38 cellular contexts compared by ENCODE assay signal in the genomic region with DNA sequence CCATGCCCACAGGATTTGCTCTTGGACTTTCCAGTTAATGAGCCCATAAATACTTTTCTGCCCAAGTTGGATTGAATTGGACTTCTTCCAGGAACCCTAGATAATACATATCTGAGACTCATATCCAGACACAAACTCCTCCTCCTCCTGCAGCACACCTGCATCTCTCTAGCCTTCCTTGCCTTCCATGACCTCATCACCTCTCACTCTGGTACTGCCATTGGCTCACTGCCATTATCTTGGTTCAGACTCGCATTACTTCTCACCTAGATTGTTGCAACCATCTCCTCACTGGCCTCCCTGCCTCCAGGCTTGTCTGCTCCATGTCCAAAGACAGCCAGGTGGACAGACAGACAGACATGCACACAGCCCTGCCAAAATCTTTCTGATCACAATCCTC. TPM values are rescaled to one million over a fixed set of nuclear protein-coding genes. Genes with fewer than 3 reads are reported as not detected.
DNase-seq lines count a peak whose midpoint lies in the region; ATAC-seq, FAIRE-seq and TF ChIP-seq lines count a peak whose summit lies in the region.
"Had no signal": no experiment of that assay in that cellular context is flagged by ENCODE, and none has a peak within 500 bp of the region (broad histone marks: within the 10 kb centered on the region; RNA-seq: fewer than 3 reads in every experiment).

No MANE protein-coding gene starts in this region.

- no peaks in the 10 kb centered on the region for H3K36me3 Mint-ChIP-seq in MCF 10A (ENCODE audit: insufficient read depth, unreplicated experiment)
- H3K36me3 Mint-ChIP-seq: CD14-positive monocyte; CD4-positive, alpha-beta memory T cell; CD4-positive, CD25-positive, alpha-beta regulatory T cell; CD8-positive, alpha-beta T cell had no signal

- H3K4me2 ChIP-seq in mammary epithelial cell (ENCODE audit: insufficient read depth, low read depth, low read length), result no peak overlapping the region
- H3K4me2 ChIP-seq in HepG2 (ENCODE audit: low read depth, low read length), result no peak overlapping the region
- H3K4me2 ChIP-seq in K562 (ENCODE audit: insufficient read depth, low read length), result no peak overlapping the region
- no peak overlapping the region for H3K4me2 ChIP-seq in neuronal stem cell (ENCODE audit: insufficient read depth, low read length, poor library complexity, severe bottlenecking)
- H3K4me2 ChIP-seq: A549; BLaER1; BLaER1 treated with 17β-estradiol and CSF1 and Interleukin-3, amounts not matched to agents 10 nM and 100 nM had no signal

- no peaks in the 10 kb centered on the region for H3K9me1 ChIP-seq in K562 (ENCODE audit: control insufficient read depth, insufficient read depth, low read length)

- no peaks in the 10 kb centered on the region for H3K9me3 Mint-ChIP-seq in MCF 10A (ENCODE audit: unreplicated experiment)
- H3K9me3 Mint-ChIP-seq: CD4-positive, alpha-beta T cell had no signal

- POLR2A ChIA-PET in MCF 10A (lab: Yijun Ruan, JAX), result no interaction called here
- POLR2A ChIA-PET in HepG2 (lab: Yijun Ruan, JAX), result no interaction called here
- POLR2A ChIA-PET in K562 (lab: Yijun Ruan, JAX), result no interaction called here

- H2BK15ac ChIP-seq in neuronal stem cell (ENCODE audit: low read length), result no peak overlapping the region

- intact Hi-C loops in MCF 10A (cut with micrococcal nuclease) (no loop called here), mammary epithelial cell (cut with micrococcal nuclease) (no loop called here), HepG2 (cut with micrococcal nuclease; ENCODE audit: unreplicated experiment) (no loop called here), right lobe of liver (cut with DNase I) (no loop called here), K562 (cut with micrococcal nuclease) (no loop called here), gastrocnemius medialis (cut with DNase I; ENCODE audit: low total_unique reads) (no loop called here)

- 18% methylated on average over 1 of the region's 1 CpG for WGBS in mammary epithelial cell (ENCODE audit: low coverage, missing lambda C conversion rate)
- 3% methylated on average over 1 of the region's 1 CpG for WGBS in HepG2 (ENCODE audit: low lambda C conversion rate)
- 89% methylated on average over 1 of the region's 1 CpG for WGBS in right lobe of liver (ENCODE audit: insufficient coverage, low coverage, low lambda C conversion rate, missing lambda C conversion rate)
- whole genome bisulfite sequencing in K562 (ENCODE audit: insufficient coverage, low coverage, missing lambda C conversion rate), result 0% methylated on average over 1 of the region's 1 CpG
- WGBS in neuronal stem cell (ENCODE audit: extremely low coverage in 2 of 2, insufficient read length in 2 of 2, insufficient replicate concordance in 1 of 2), 2 donors, result no CpG with 5 or more reads among the region's 1 CpG

- no peaks in the 10 kb centered on the region for H4K20me1 ChIP-seq in mammary epithelial cell (ENCODE audit: insufficient read depth, low read length)
- no peaks in the 10 kb centered on the region for H4K20me1 ChIP-seq in HepG2 (ENCODE audit: insufficient read depth, low read length)
- no peaks in the 10 kb centered on the region for H4K20me1 ChIP-seq in K562 (replicated peaks; ENCODE audit: control insufficient read depth, insufficient read depth, low read length)
- H4K20me1 ChIP-seq: BLaER1; BLaER1 treated with 17β-estradiol and CSF1 and Interleukin-3, amounts not matched to agents 10 nM and 100 nM had no signal

- no peak for TF ChIP-seq CTCF in MCF 10A (IDR thresholded peaks at IDR 0.05; ENCODE audit: unreplicated experiment)
- no peak for TF ChIP-seq CTCF in mammary epithelial cell (conservative IDR thresholded peaks at IDR 0.05 in 1 of 2, IDR thresholded peaks at IDR 0.05 in 1 of 2; ENCODE audit: extremely low read depth in 1 of 2, insufficient read depth in 1 of 2, low read depth in 1 of 2, low read length in 2 of 2)
- TF ChIP-seq CTCF in HepG2 (CRISPR knock-in tag; IDR thresholded peaks at IDR 0.05), result no peak
- TF ChIP-seq CTCF in right lobe of liver (IDR thresholded peaks at IDR 0.05), result no peak
- TF ChIP-seq CTCF in K562 (IDR thresholded peaks at IDR 0.05 in 2 of 3, conservative IDR thresholded peaks at IDR 0.05 in 1 of 3; ENCODE audit: insufficient read depth in 2 of 3, low read depth in 1 of 3, low read length in 3 of 3), result no peak
- TF ChIP-seq CTCF in gastrocnemius medialis (IDR thresholded peaks at IDR 0.05 in 4 of 5, conservative IDR thresholded peaks at IDR 0.05 in 1 of 5), result no peak

- ATAC-seq in HepG2, result no peak
- no peak for ATAC-seq in right lobe of liver
- no peak for ATAC-seq in K562
- no peak for ATAC-seq in gastrocnemius medialis
- no peak for ATAC-seq in GM18867 (IDR thresholded peaks at IDR 0.05; ENCODE audit: unreplicated experiment)
- ATAC-seq: A549; CD8-positive, alpha-beta T cell had no signal

- H3K79me2 ChIP-seq in mammary epithelial cell (ENCODE audit: insufficient read depth, low read length), result no peaks in the 10 kb centered on the region
- H3K79me2 ChIP-seq in HepG2 (ENCODE audit: insufficient read depth, low read length), result no peaks in the 10 kb centered on the region
- H3K79me2 ChIP-seq in K562 (ENCODE audit: control insufficient read depth, insufficient read depth, low read length), result no peaks in the 10 kb centered on the region

- no peak overlapping the region for H2BK5ac ChIP-seq in neuronal stem cell (ENCODE audit: low read length)

- H3K79me1 ChIP-seq in neuronal stem cell (ENCODE audit: low read depth, low read length), result no peaks in the 10 kb centered on the region

- H3K4me3 ChIP-seq in mammary epithelial cell (replicated peaks in 1 of 3; ENCODE audit: insufficient read depth in 1 of 3, low read depth in 2 of 3, low read length in 3 of 3) (no peak overlapping the region), HepG2 (replicated peaks in 1 of 3; ENCODE audit: insufficient read depth in 1 of 3, low read depth in 2 of 3, low read length in 3 of 3) (no peak overlapping the region), right lobe of liver (no peak overlapping the region), K562 (no peak overlapping the region), neuronal stem cell (ENCODE audit: low read length in 2 of 2) (peak overlapping the region in 1 of 2 donors; percentile 43), gastrocnemius medialis (no peak overlapping the region)
- H3K4me3 ChIP-seq: A549; BLaER1; BLaER1 treated with 17β-estradiol and CSF1 and Interleukin-3, amounts not matched to agents 10 nM and 100 nM had no signal

- H3K27ac Mint-ChIP-seq in MCF 10A (ENCODE audit: low read depth, unreplicated experiment), result no peak overlapping the region
- H3K27ac Mint-ChIP-seq: B cell; CD14-positive monocyte; CD4-positive, alpha-beta memory T cell; CD4-positive, alpha-beta T cell; CD4-positive, CD25-positive, alpha-beta regulatory T cell; CD8-positive, alpha-beta memory T cell; CD8-positive, alpha-beta T cell had no signal

- H3K27me3 ChIP-seq in mammary epithelial cell (ENCODE audit: insufficient read depth, low read length), result peaks cover 3% of the 10 kb centered on the region
- peaks cover under 1 to 25% of the 10 kb centered on the region in 2 experiments; a peak in 2 of 5 replicates for H3K27me3 ChIP-seq in HepG2 (ENCODE audit: control insufficient read depth in 1 of 2, insufficient read depth in 2 of 2, low read length in 2 of 2)
- no peaks in the 10 kb centered on the region for H3K27me3 ChIP-seq in right lobe of liver
- peaks cover 2 to 26% of the 10 kb centered on the region in 2 experiments; a peak in 3 of 5 replicates for H3K27me3 ChIP-seq in K562 (ENCODE audit: control insufficient read depth in 2 of 2, insufficient read depth in 2 of 2, low read length in 2 of 2)
- peaks cover 0 to 40% (median 0%) of the 10 kb centered on the region in 3 experiments for H3K27me3 ChIP-seq in neuronal stem cell (ENCODE audit: control insufficient read depth in 3 of 3, insufficient read depth in 3 of 3, low read depth in 1 of 3, low read length in 3 of 3)
- peaks cover 0 to 5% (median 0%) of the 10 kb centered on the region in 3 donors for H3K27me3 ChIP-seq in gastrocnemius medialis

- H3K36me3 ChIP-seq in mammary epithelial cell (ENCODE audit: insufficient read depth, low read length) (no peaks in the 10 kb centered on the region), HepG2 (replicated peaks in 1 of 2; ENCODE audit: control insufficient read depth in 1 of 2, insufficient read depth in 2 of 2, low read length in 2 of 2) (no peaks in the 10 kb centered on the region), right lobe of liver (no peaks in the 10 kb centered on the region), K562 (ENCODE audit: control insufficient read depth, insufficient read depth, low read length) (no peaks in the 10 kb centered on the region), neuronal stem cell (replicated peaks in 1 of 2; ENCODE audit: control insufficient read depth in 2 of 2, insufficient read depth in 2 of 2, low read length in 2 of 2) (no peaks in the 10 kb centered on the region), gastrocnemius medialis (no peaks in the 10 kb centered on the region)
- H3K36me3 ChIP-seq: BE2C; BLaER1; BLaER1 treated with 17β-estradiol and CSF1 and Interleukin-3, amounts not matched to agents 10 nM and 100 nM had no signal

- no TSS peak for BruUV-seq in MCF 10A (replicated peaks; lab: Mats Ljungman, UMichigan)
- no TSS peak for BruUV-seq in mammary epithelial cell (replicated peaks; lab: Mats Ljungman, UMichigan)
- no TSS peak for BruUV-seq in HepG2 (replicated peaks; lab: Mats Ljungman, UMichigan)
- BruUV-seq in K562 (replicated peaks; lab: Mats Ljungman, UMichigan), result no TSS peak

- no peak overlapping the region for H2BK120ac ChIP-seq in neuronal stem cell (ENCODE audit: low read depth, low read length)

- TF ChIP-seq EP300 in HepG2 (IDR thresholded peaks at IDR 0.05; ENCODE audit: low read depth in 2 of 2, low read length in 2 of 2) (no peak), HepG2 (CRISPR knock-in tag; IDR thresholded peaks at IDR 0.05; ENCODE audit: borderline replicate concordance) (no peak), K562 (IDR thresholded peaks at IDR 0.05; ENCODE audit: low read length) (no peak)

- TF ChIP-seq RAD21 in HepG2 (CRISPR knock-in tag; IDR thresholded peaks at IDR 0.05), result no peak
- no peak for TF ChIP-seq RAD21 in K562 (CRISPR knock-in tag; conservative IDR thresholded peaks at IDR 0.05 in 1 of 2, IDR thresholded peaks at IDR 0.05 in 1 of 2)

- FAIRE-seq in HepG2 (lab: Jason Lieb, UNC), result no peak
- FAIRE-seq in K562 (lab: Jason Lieb, UNC), result no peak
- FAIRE-seq: A204.1, A549, D721Med had no signal

- H3K27ac ChIP-seq in mammary epithelial cell (ENCODE audit: insufficient read depth, low read depth, low read length), result no peak overlapping the region
- H3K27ac ChIP-seq in HepG2 (ENCODE audit: extremely low read length, insufficient read depth, low read length), result no peak overlapping the region
- H3K27ac ChIP-seq in right lobe of liver, result no peak overlapping the region
- no peak overlapping the region for H3K27ac ChIP-seq in K562 (ENCODE audit: extremely low read depth, low read depth, low read length)
- no peak overlapping the region for H3K27ac ChIP-seq in neuronal stem cell (replicated peaks; ENCODE audit: low read length)
- no peak overlapping the region for H3K27ac ChIP-seq in gastrocnemius medialis
- H3K27ac ChIP-seq: 22Rv1; A549; BLaER1; BLaER1 treated with 17β-estradiol and CSF1 and Interleukin-3, amounts not matched to agents 10 nM and 100 nM; C4-2B had no signal

- H3K27me3 Mint-ChIP-seq in MCF 10A (ENCODE audit: insufficient read depth, unreplicated experiment), result peaks cover 6% of the 10 kb centered on the region
- H3K27me3 Mint-ChIP-seq: B cell had no signal

- no peak overlapping the region for H4K91ac ChIP-seq in neuronal stem cell (ENCODE audit: low read depth, low read length, poor library complexity)

- no peaks in the 10 kb centered on the region for H3K4me1 Mint-ChIP-seq in MCF 10A (ENCODE audit: insufficient read depth, unreplicated experiment)
- H3K4me1 Mint-ChIP-seq: B cell; CD14-positive monocyte; CD4-positive, alpha-beta memory T cell; CD4-positive, CD25-positive, alpha-beta regulatory T cell; CD8-positive, alpha-beta memory T cell had no signal

- no peak overlapping the region for H2AK5ac ChIP-seq in neuronal stem cell (ENCODE audit: low read depth, low read length)

- peak overlapping the region; percentile 94 for H4K8ac ChIP-seq in neuronal stem cell (ENCODE audit: low read depth, low read length)

- CTCF ChIA-PET in MCF 10A (lab: Yijun Ruan, JAX), result interaction anchor here (0.9 kb wide), 1 partner anchor 76 kb away, joined by 5 read pairs; no protein-coding TSS in a partner anchor
- CTCF ChIA-PET in mammary epithelial cell (lab: Charles Lee; ENCODE audit: low non-redundant PET), result no interaction called here
- CTCF ChIA-PET in HepG2 (lab: Yijun Ruan, JAX; ENCODE audit: low intra/inter-chr PET ratio, low total read pairs), result no interaction called here
- CTCF ChIA-PET in K562 (lab: Yijun Ruan, JAX; ENCODE audit: low intra/inter-chr PET ratio), result no interaction called here

- no peak overlapping the region for H3K4me3 Mint-ChIP-seq in MCF 10A (ENCODE audit: unreplicated experiment)
- H3K4me3 Mint-ChIP-seq: B cell; CD14-positive monocyte; CD4-positive, alpha-beta T cell; CD4-positive, CD25-positive, alpha-beta regulatory T cell; CD8-positive, alpha-beta memory T cell; CD8-positive, alpha-beta T cell had no signal

- no peaks in the 10 kb centered on the region for H3K9me3 ChIP-seq in mammary epithelial cell (replicated peaks; ENCODE audit: insufficient read depth, low read length)
- no peaks in the 10 kb centered on the region for H3K9me3 ChIP-seq in HepG2 (ENCODE audit: low read length)
- no peaks in the 10 kb centered on the region for H3K9me3 ChIP-seq in right lobe of liver
- H3K9me3 ChIP-seq in K562 (replicated peaks; ENCODE audit: control insufficient read depth, insufficient read depth, low read depth, low read length), result no peaks in the 10 kb centered on the region; the same call in 1 of the 2 replicates
- peaks cover 0 to 3% of the 10 kb centered on the region in 2 donors for H3K9me3 ChIP-seq in neuronal stem cell (replicated peaks in 1 of 2; ENCODE audit: control insufficient read depth in 2 of 2, insufficient read depth in 1 of 2, low read depth in 1 of 2, low read length in 2 of 2)
- no peaks in the 10 kb centered on the region for H3K9me3 ChIP-seq in gastrocnemius medialis
- H3K9me3 ChIP-seq: BE2C; BLaER1; BLaER1 treated with 17β-estradiol and CSF1 and Interleukin-3, amounts not matched to agents 10 nM and 100 nM had no signal

- H2AFZ ChIP-seq in mammary epithelial cell (ENCODE audit: low read depth, low read length), result no peak overlapping the region
- no peak overlapping the region for H2AFZ ChIP-seq in HepG2 (ENCODE audit: low read length)
- H2AFZ ChIP-seq in K562 (ENCODE audit: low read depth, low read length), result no peak overlapping the region
- no peak overlapping the region for H2AFZ ChIP-seq in neuronal stem cell (ENCODE audit: low read length)

- H3K4ac ChIP-seq in neuronal stem cell (ENCODE audit: low read length), result no peak overlapping the region

- H3K9ac ChIP-seq in mammary epithelial cell (ENCODE audit: insufficient read depth, low read length), result no peak overlapping the region
- no peak overlapping the region for H3K9ac ChIP-seq in HepG2 (ENCODE audit: insufficient read depth, low read depth, low read length)
- H3K9ac ChIP-seq in K562 (ENCODE audit: insufficient read depth in 1 of 2, low read depth in 2 of 2, low read length in 2 of 2), result no peak overlapping the region
- no peak overlapping the region for H3K9ac ChIP-seq in neuronal stem cell (ENCODE audit: low read depth, low read length, poor library complexity)
- H3K9ac ChIP-seq: BLaER1; BLaER1 treated with 17β-estradiol and CSF1 and Interleukin-3, amounts not matched to agents 10 nM and 100 nM had no signal

- H3K4me1 ChIP-seq in mammary epithelial cell (ENCODE audit: insufficient read depth, low read length) (peaks cover 14% of the 10 kb centered on the region), HepG2 (ENCODE audit: insufficient read depth, low read length) (peaks cover 10% of the 10 kb centered on the region), right lobe of liver (no peaks in the 10 kb centered on the region), K562 (replicated peaks in 1 of 2; ENCODE audit: control insufficient read depth in 2 of 2, insufficient read depth in 2 of 2, low read length in 2 of 2) (peaks cover 0 to 8% of the 10 kb centered on the region in 2 experiments; a peak in 2 of 5 replicates), neuronal stem cell (ENCODE audit: control insufficient read depth in 2 of 2, insufficient read depth in 1 of 2, low read depth in 1 of 2, low read length in 2 of 2) (peaks cover 0 to 2% of the 10 kb centered on the region in 2 donors), gastrocnemius medialis (peaks cover 0 to 6% of the 10 kb centered on the region in 2 donors)
- H3K4me1 ChIP-seq: BE2C; BLaER1; BLaER1 treated with 17β-estradiol and CSF1 and Interleukin-3, amounts not matched to agents 10 nM and 100 nM had no signal

- dilution Hi-C loops in mammary epithelial cell (cut with HindIII; ENCODE audit: low sequenced_read_pairs), result no loop called here

- TF ChIP-seq POLR2A in HepG2 (IDR thresholded peaks at IDR 0.05; ENCODE audit: insufficient read depth in 1 of 2, low read depth in 2 of 2, low read length in 2 of 2) (no peak), right lobe of liver (IDR thresholded peaks at IDR 0.05) (no peak), K562 (conservative IDR thresholded peaks at IDR 0.05) (no peak), gastrocnemius medialis (IDR thresholded peaks at IDR 0.05) (no peak)

- H2BK12ac ChIP-seq in neuronal stem cell (ENCODE audit: low read length), result no peak overlapping the region

- H3K23ac ChIP-seq in neuronal stem cell (ENCODE audit: low read depth, low read length, poor library complexity), result no peak overlapping the region

- H3K14ac ChIP-seq in neuronal stem cell (ENCODE audit: low read length), result no peak overlapping the region

- in situ Hi-C loops in mammary epithelial cell (cut with MboI; ENCODE audit: low sequenced_read_pairs in 2 of 2) (no loop called here), HepG2 (cut with HindIII; ENCODE audit: extremely low pct_ligation_motif_present, low pct_unique_long_range_greater_than_20kb) (no loop called here), K562 (cut with MboI) (no loop called here), gastrocnemius medialis (cut with MboI; ENCODE audit: low sequenced_read_pairs in 4 of 4) (loop anchor here in 2 of 4 donors (10.0 kb wide), 2 partner anchors 58 to 68 kb away; no protein-coding TSS in a partner anchor)

- DNase-seq in MCF 10A (ENCODE audit: unreplicated experiment), result peak; percentile 19
- DNase-seq in mammary epithelial cell, result no peak
- no peak for DNase-seq in HepG2 (ENCODE audit: low spot score)
- no peak for DNase-seq in right lobe of liver
- DNase-seq in K562 (ENCODE audit: extremely low read depth in 1 of 4, low spot score in 3 of 4), result no peak
- DNase-seq in neuronal stem cell (ENCODE audit: low spot score), result no peak
- DNase-seq in gastrocnemius medialis, result no peak
- DNase-seq: 8988T; ACHN; AML-193; BE2C; C1 segment of cervical spinal cord; Caco-2; Calu3; CD4-positive, alpha-beta memory T cell; CD4-positive, alpha-beta T cell; CD4-positive, CD25-positive, alpha-beta regulatory T cell; CD8-positive, alpha-beta memory T cell; CD8-positive, alpha-beta T cell; COR-L47; DMS 273 treated with DMSO at 0.1 percent for 48 hours; DMS153; DMS53; DMS79; DMS79 treated with DMSO at 0.1 percent for 48 hours; DND-41; EL had no signal

- no peak overlapping the region for H3K18ac ChIP-seq in neuronal stem cell (ENCODE audit: low read length)

RNA-seq across cellular contexts. Expression of a gene that starts 4.8 kb away (rescaled TPM):
- total RNA-seq in MCF 10A (2022) (not detected in 2 replicates), mammary epithelial cell (under 1 TPM; 0.17 to 0.24 TPM), HepG2 (2016; rRNA removed; fragmentation: Illumina TruSeq; extraction: Trizol) (0.14 TPM in 1 of 2 replicates, not detected in the other), right lobe of liver (10 to 100 TPM in 3 of 6 experiments, 1 to 10 TPM in 3; 8.2 to 14.1 (median 9.5) TPM), K562 (2014; rRNA removed) (not detected in 2 replicates), K562 (2014; rRNA removed; fragmentation: Illumina TruSeq; extraction: Trizol) (not detected in 2 replicates), K562 (2015; rRNA removed; fragmentation: Illumina TruSeq; extraction: Trizol) (not detected in 2 replicates), K562 (2021) (not detected in 2 replicates), gastrocnemius medialis (under 1 TPM; 0.10 to 0.87 (median 0.18) TPM)
- polyA plus RNA-seq in mammary epithelial cell (0.12 TPM), HepG2 (2011; rRNA removed) (0.44 and 0.85 TPM in 2 replicates), K562 (2011; rRNA removed) (not detected in 2 replicates), K562 (2014; fragmentation: Illumina TruSeq; extraction: Trizol) (not detected in 2 replicates), K562 (2014; fragmentation: Nextera tagmentation; extraction: Ambion mirVana) (not detected), K562 (2014; rRNA removed) (not detected in 2 replicates)
- not detected for polyA minus RNA-seq in mammary epithelial cell
- total RNA-seq in HepG2 (2016; cell fraction: cytosol; rRNA removed; fragmentation: Illumina TruSeq; extraction: Trizol; ENCODE audit: low read depth), result not detected in 2 replicates
- not detected in 2 replicates for total RNA-seq in HepG2 (2016; cell fraction: insoluble cytoplasmic fraction; rRNA removed; fragmentation: Illumina TruSeq; extraction: Trizol)
- total RNA-seq in HepG2 (2016; cell fraction: membrane; rRNA removed; fragmentation: Illumina TruSeq; extraction: Trizol), result not detected in 2 replicates
- total RNA-seq in HepG2 (2016; cell fraction: nucleus; rRNA removed; fragmentation: Illumina TruSeq; extraction: Trizol), result 0.34 TPM in 1 of 2 replicates, not detected in the other
- polyA plus RNA-seq in HepG2 (2011; cell fraction: cytosol; rRNA removed), result 0.12 and 0.22 TPM in 2 replicates
- 0.50 and 1.0 TPM in 2 replicates for polyA plus RNA-seq in HepG2 (2011; cell fraction: nucleus; rRNA removed)
- 0.07 TPM in 1 of 2 replicates, not detected in the other for polyA plus RNA-seq in HepG2 (2012)
- 0.08 TPM in 1 of 2 replicates, not detected in the other for polyA plus RNA-seq in HepG2 (2016; cell fraction: cytosol; fragmentation: Illumina TruSeq; extraction: Trizol; ENCODE audit: low read depth)
- not detected in 2 replicates for polyA plus RNA-seq in HepG2 (2016; cell fraction: insoluble cytoplasmic fraction; fragmentation: Illumina TruSeq; extraction: Trizol; ENCODE audit: low read depth)
- polyA plus RNA-seq in HepG2 (2016; cell fraction: membrane; fragmentation: Illumina TruSeq; extraction: Trizol; ENCODE audit: low read depth), result 0.16 TPM in 1 of 2 replicates, not detected in the other
- polyA plus RNA-seq in HepG2 (2016; cell fraction: nucleus; fragmentation: Illumina TruSeq; extraction: Trizol; ENCODE audit: insufficient read depth, low read depth), result 0.67 TPM in 1 of 2 replicates, not detected in the other
- 0.56 and 0.72 TPM in 2 replicates for polyA minus RNA-seq in HepG2 (2011; rRNA and poly(A)+ RNA removed; ENCODE audit: low replicate concordance)
- polyA minus RNA-seq in HepG2 (2011; cell fraction: cytosol; rRNA and poly(A)+ RNA removed), result not detected in 2 replicates
- polyA minus RNA-seq in HepG2 (2011; cell fraction: nucleus; rRNA and poly(A)+ RNA removed), result 0.13 and 1.1 TPM in 2 replicates
- not detected in 2 replicates for total RNA-seq in K562 (2011; cell fraction: chromatin; rRNA removed; ENCODE audit: low replicate concordance)
- total RNA-seq in K562 (2011; cell fraction: nucleolus; rRNA removed), result not detected in 2 replicates
- total RNA-seq in K562 (2011; cell fraction: nucleoplasm; rRNA removed), result not detected in 2 replicates
- not detected in 2 replicates for polyA plus RNA-seq in K562 (2011; cell fraction: cytosol; rRNA removed)
- polyA plus RNA-seq in K562 (2011; cell fraction: nucleus; rRNA removed), result not detected in 2 replicates
- 0.11 TPM in 1 of 2 replicates, not detected in the other for polyA plus RNA-seq in K562 (2012)
- not detected in 2 replicates for polyA minus RNA-seq in K562 (2011; rRNA and poly(A)+ RNA removed)
- not detected in 2 replicates for polyA minus RNA-seq in K562 (2011; cell fraction: cytosol; rRNA and poly(A)+ RNA removed)
- polyA minus RNA-seq in K562 (2011; cell fraction: nucleus; rRNA and poly(A)+ RNA removed), result not detected in 2 replicates
- 19.4 TPM for polyA plus RNA-seq in neuronal stem cell (2013, experiment 1 of 2)
- polyA plus RNA-seq in neuronal stem cell (2013, experiment 2 of 2), result 21.3 TPM
- total RNA-seq: CD4-positive, alpha-beta memory T cell; CD4-positive, alpha-beta T cell; CD4-positive, CD25-positive, alpha-beta regulatory T cell; CD8-positive, alpha-beta memory T cell; CD8-positive, alpha-beta T cell had no signal
- polyA plus RNA-seq: BJ; CD4-positive, alpha-beta memory T cell; CD8-positive, alpha-beta memory T cell had no signal

RNA-seq across cellular contexts. Expression of a gene that starts 49.5 kb away (rescaled TPM):
- total RNA-seq in MCF 10A (2022) (49.3 and 53.7 TPM in 2 replicates), mammary epithelial cell (10 to 100 TPM; 44.0 to 53.3 TPM), HepG2 (2016; rRNA removed; fragmentation: Illumina TruSeq; extraction: Trizol) (11.7 and 12.6 TPM in 2 replicates), right lobe of liver (10 to 100 TPM; 12.2 to 23.5 (median 17.7) TPM), K562 (2014; rRNA removed) (0.64 and 1.4 TPM in 2 replicates), K562 (2014; rRNA removed; fragmentation: Illumina TruSeq; extraction: Trizol) (0.76 and 0.80 TPM in 2 replicates), K562 (2015; rRNA removed; fragmentation: Illumina TruSeq; extraction: Trizol) (0.58 and 0.75 TPM in 2 replicates), K562 (2021) (2.1 and 2.2 TPM in 2 replicates), gastrocnemius medialis (10 to 100 TPM; 13.3 to 18.9 (median 18.5) TPM)
- polyA plus RNA-seq in mammary epithelial cell (12.9 TPM), HepG2 (2011; rRNA removed) (5.9 and 7.6 TPM in 2 replicates), K562 (2011; rRNA removed) (0.65 and 0.77 TPM in 2 replicates), K562 (2014; fragmentation: Illumina TruSeq; extraction: Trizol) (0.48 and 0.54 TPM in 2 replicates), K562 (2014; fragmentation: Nextera tagmentation; extraction: Ambion mirVana) (under 1 TPM; 0.04 to 0.11 TPM), K562 (2014; rRNA removed) (0.45 and 1.3 TPM in 2 replicates)
- 27.9 TPM for polyA minus RNA-seq in mammary epithelial cell
- 1.3 and 1.4 TPM in 2 replicates for total RNA-seq in HepG2 (2016; cell fraction: cytosol; rRNA removed; fragmentation: Illumina TruSeq; extraction: Trizol; ENCODE audit: low read depth)
- total RNA-seq in HepG2 (2016; cell fraction: insoluble cytoplasmic fraction; rRNA removed; fragmentation: Illumina TruSeq; extraction: Trizol), result 9.9 and 12.5 TPM in 2 replicates
- total RNA-seq in HepG2 (2016; cell fraction: membrane; rRNA removed; fragmentation: Illumina TruSeq; extraction: Trizol), result 6.5 and 6.9 TPM in 2 replicates
- total RNA-seq in HepG2 (2016; cell fraction: nucleus; rRNA removed; fragmentation: Illumina TruSeq; extraction: Trizol), result 12.3 and 13.3 TPM in 2 replicates
- 5.4 and 6.5 TPM in 2 replicates for polyA plus RNA-seq in HepG2 (2011; cell fraction: cytosol; rRNA removed)
- 13.1 and 13.2 TPM in 2 replicates for polyA plus RNA-seq in HepG2 (2011; cell fraction: nucleus; rRNA removed)
- polyA plus RNA-seq in HepG2 (2012), result 4.2 and 5.8 TPM in 2 replicates
- 0.55 and 0.58 TPM in 2 replicates for polyA plus RNA-seq in HepG2 (2016; cell fraction: cytosol; fragmentation: Illumina TruSeq; extraction: Trizol; ENCODE audit: low read depth)
- polyA plus RNA-seq in HepG2 (2016; cell fraction: insoluble cytoplasmic fraction; fragmentation: Illumina TruSeq; extraction: Trizol; ENCODE audit: low read depth), result 4.7 and 5.5 TPM in 2 replicates
- 1.4 and 1.5 TPM in 2 replicates for polyA plus RNA-seq in HepG2 (2016; cell fraction: membrane; fragmentation: Illumina TruSeq; extraction: Trizol; ENCODE audit: low read depth)
- polyA plus RNA-seq in HepG2 (2016; cell fraction: nucleus; fragmentation: Illumina TruSeq; extraction: Trizol; ENCODE audit: insufficient read depth, low read depth), result 10.7 and 12.0 TPM in 2 replicates
- polyA minus RNA-seq in HepG2 (2011; rRNA and poly(A)+ RNA removed; ENCODE audit: low replicate concordance), result 13.8 and 32.7 TPM in 2 replicates
- polyA minus RNA-seq in HepG2 (2011; cell fraction: cytosol; rRNA and poly(A)+ RNA removed), result 17.7 TPM in 2 replicates
- 13.6 and 16.7 TPM in 2 replicates for polyA minus RNA-seq in HepG2 (2011; cell fraction: nucleus; rRNA and poly(A)+ RNA removed)
- 1.7 and 2.8 TPM in 2 replicates for total RNA-seq in K562 (2011; cell fraction: chromatin; rRNA removed; ENCODE audit: low replicate concordance)
- 2.4 and 2.8 TPM in 2 replicates for total RNA-seq in K562 (2011; cell fraction: nucleolus; rRNA removed)
- 2.9 and 4.4 TPM in 2 replicates for total RNA-seq in K562 (2011; cell fraction: nucleoplasm; rRNA removed)
- polyA plus RNA-seq in K562 (2011; cell fraction: cytosol; rRNA removed), result 0.65 and 1.1 TPM in 2 replicates
- polyA plus RNA-seq in K562 (2011; cell fraction: nucleus; rRNA removed), result 0.66 and 1.5 TPM in 2 replicates
- polyA plus RNA-seq in K562 (2012), result 0.74 and 1.3 TPM in 2 replicates
- 1.0 and 1.2 TPM in 2 replicates for polyA minus RNA-seq in K562 (2011; rRNA and poly(A)+ RNA removed)
- polyA minus RNA-seq in K562 (2011; cell fraction: cytosol; rRNA and poly(A)+ RNA removed), result 1.2 and 1.8 TPM in 2 replicates
- polyA minus RNA-seq in K562 (2011; cell fraction: nucleus; rRNA and poly(A)+ RNA removed), result 1.2 and 1.8 TPM in 2 replicates
- 3.2 TPM for polyA plus RNA-seq in neuronal stem cell (2013, experiment 1 of 2)
- polyA plus RNA-seq in neuronal stem cell (2013, experiment 2 of 2), result 3.5 TPM
